In genomic region chr4:677431-678293, GRCh38 we compare ENCODE assay signal across 12 cellular contexts. TPM values are rescaled to one million over a fixed set of nuclear protein-coding genes. Genes with fewer than 3 reads are reported as not detected.
DNase-seq lines count a peak whose midpoint lies in the region; ATAC-seq and TF ChIP-seq lines count a peak whose summit lies in the region.
"Had no signal": no experiment of that assay in that cellular context is flagged by ENCODE, and none has a peak within 500 bp of the region (broad histone marks: within the 10 kb centered on the region; RNA-seq: fewer than 3 reads in every experiment).

No MANE protein-coding gene starts in this region.

- H3K4me3 Mint-ChIP-seq in activated CD4-positive, alpha-beta T cell treated with anti-CD3 and anti-CD28 coated beads, Interleukin-2, amount 10 ng/mL, durations not matched to agents 7 days and 5 days: no peak overlapping the region

- TF ChIP-seq CTCF in body of pancreas (IDR thresholded peaks at IDR 0.05): no peak
- no peak for TF ChIP-seq CTCF in psoas muscle (IDR thresholded peaks at IDR 0.05)
- no peak for TF ChIP-seq CTCF in testis (IDR thresholded peaks at IDR 0.05)

- CTCF ChIA-PET in activated CD4-positive, alpha-beta T cell treated with anti-CD3 and anti-CD28 coated beads, Interleukin-2, amount 10 ng/mL, durations not matched to agents 7 days and 5 days (lab: Charles Lee): no interaction called here

- POLR2A ChIA-PET in activated CD4-positive, alpha-beta T cell treated with anti-CD3 and anti-CD28 coated beads, Interleukin-2, amount 10 ng/mL, durations not matched to agents 7 days and 5 days (lab: Charles Lee): no interaction called here

- no peaks in the 10 kb centered on the region for H3K27me3 Mint-ChIP-seq in activated CD4-positive, alpha-beta T cell treated with anti-CD3 and anti-CD28 coated beads, Interleukin-2, amount 10 ng/mL, durations not matched to agents 7 days and 5 days
- H3K27me3 Mint-ChIP-seq: activated naive CD8-positive, alpha-beta T cell had no signal

- no peak overlapping the region for H3K27ac Mint-ChIP-seq in activated CD4-positive, alpha-beta T cell treated with anti-CD3 and anti-CD28 coated beads, Interleukin-2, amount 10 ng/mL, durations not matched to agents 7 days and 5 days
- H3K27ac Mint-ChIP-seq: activated naive CD8-positive, alpha-beta T cell had no signal

- peaks cover 60% of the 10 kb centered on the region for H3K4me1 ChIP-seq in body of pancreas
- peaks cover 52% of the 10 kb centered on the region for H3K4me1 ChIP-seq in psoas muscle
- peaks cover 31% of the 10 kb centered on the region for H3K4me1 ChIP-seq in testis

- H3K9me3 Mint-ChIP-seq in activated CD4-positive, alpha-beta T cell treated with anti-CD3 and anti-CD28 coated beads, Interleukin-2, amount 10 ng/mL, durations not matched to agents 7 days and 5 days: no peaks in the 10 kb centered on the region

- TF ChIP-seq RAD21 in Ishikawa (IDR thresholded peaks at IDR 0.05; ENCODE audit: low read depth): no peak

- intact Hi-C loops in body of pancreas (cut with DNase I): no loop called here
- intact Hi-C loops in psoas muscle (cut with DNase I): no loop called here
- intact Hi-C loops in testis (cut with DNase I; ENCODE audit: low total_unique reads): no loop called here

- peak in 1 of 3 donors; percentile 5 for TF ChIP-seq POLR2A in body of pancreas (IDR thresholded peaks at IDR 0.05)
- TF ChIP-seq POLR2A in testis (IDR thresholded peaks at IDR 0.05): no peak

- peak; percentile 30 to 47 for DNase-seq in activated CD4-positive, alpha-beta T cell treated with anti-CD3 and anti-CD28 coated beads for 4 hours
- no peak for DNase-seq in activated CD4-positive, alpha-beta T cell treated with anti-CD3 and anti-CD28 coated beads, Interleukin-2, amount 10 ng/mL, durations not matched to agents 7 days and 5 days
- peak in 3 of 4 donors; percentile 35 to 46 (median 38) for DNase-seq in body of pancreas
- peak in 1 of 2 donors; percentile 65 for DNase-seq in psoas muscle
- no peak for DNase-seq in T-helper 9 cell
- no peak for DNase-seq in cerebellum (ENCODE audit: low spot score)
- DNase-seq in testis: no peak
- DNase-seq: BE2C, NCI-H1694 had no signal

- H3K9me3 ChIP-seq in body of pancreas (no peaks in the 10 kb centered on the region), psoas muscle (no peaks in the 10 kb centered on the region), testis (no peaks in the 10 kb centered on the region)
- H3K9me3 ChIP-seq: BE2C had no signal

- no peaks in the 10 kb centered on the region for H3K27me3 ChIP-seq in body of pancreas
- H3K27me3 ChIP-seq in psoas muscle (ENCODE audit: insufficient read depth in 3 of 3, low read length in 2 of 3): peaks cover 0 to 3% (median 0%) of the 10 kb centered on the region in 3 donors
- no peaks in the 10 kb centered on the region for H3K27me3 ChIP-seq in testis
- H3K27me3 ChIP-seq: BE2C had no signal

- 42 to 43% methylated on average over 7 to 26 of the region's 26 CpGs for WGBS in body of pancreas, 2 donors
- WGBS in psoas muscle, 3 donors: 33 to 50% (median 34%) methylated on average over 26 of the region's 26 CpGs
- 66 to 81% methylated on average over 12 to 26 of the region's 26 CpGs for WGBS in testis, 2 donors

- no peak for TF ChIP-seq EP300 in Ishikawa (IDR thresholded peaks at IDR 0.05; ENCODE audit: borderline replicate concordance)

- peaks cover 5% of the 10 kb centered on the region for H3K36me3 Mint-ChIP-seq in activated CD4-positive, alpha-beta T cell treated with anti-CD3 and anti-CD28 coated beads, Interleukin-2, amount 10 ng/mL, durations not matched to agents 7 days and 5 days (ENCODE audit: low read depth)

- H3K4me3 ChIP-seq in body of pancreas (no peak overlapping the region), psoas muscle (no peak overlapping the region), testis (no peak overlapping the region)
- H3K4me3 ChIP-seq: lung had no signal

- H3K4me1 Mint-ChIP-seq in activated CD4-positive, alpha-beta T cell treated with anti-CD3 and anti-CD28 coated beads, Interleukin-2, amount 10 ng/mL, durations not matched to agents 7 days and 5 days: peaks cover 14% of the 10 kb centered on the region

- H3K27ac ChIP-seq in body of pancreas: no peak overlapping the region
- H3K27ac ChIP-seq in psoas muscle: peak overlapping the region; percentile 93
- H3K27ac ChIP-seq in testis: no peak overlapping the region

- no peaks in the 10 kb centered on the region for H3K36me3 ChIP-seq in body of pancreas (replicated peaks in 1 of 2; ENCODE audit: insufficient read depth in 1 of 2, low read depth in 2 of 2)
- peaks cover 0 to 5% of the 10 kb centered on the region in 2 donors for H3K36me3 ChIP-seq in psoas muscle (ENCODE audit: insufficient read depth in 1 of 2, low read depth in 1 of 2)
- H3K36me3 ChIP-seq in testis (ENCODE audit: low read depth, missing control alignments): no peaks in the 10 kb centered on the region

- ATAC-seq in body of pancreas (no peak), psoas muscle (peak in 1 of 4 donors; percentile 41)

TF ChIP-seq in Ishikawa, 13 proteins besides CTCF, POLR2A, EP300 and RAD21 (continues in another document):
- TF ChIP-seq REST (IDR thresholded peaks at IDR 0.05; ENCODE audit: low read depth) (no peak), CEBPB (IDR thresholded peaks at IDR 0.05) (no peak), MAX (IDR thresholded peaks at IDR 0.05) (peak; percentile 68), TCF12 (IDR thresholded peaks at IDR 0.05; ENCODE audit: low read depth) (0 out of 2 replicates have a peak, but pooled peaks have one; percentile 16)

RNA-seq across cellular contexts. Expression of gene MYL5, which starts 3.3 kb away (rescaled TPM):
- 10 to 100 TPM; 17.8 to 19.0 TPM for total RNA-seq in activated CD4-positive, alpha-beta T cell treated with anti-CD3 and anti-CD28 coated beads, Interleukin-2, amount 10 ng/mL, durations not matched to agents 7 days and 5 days
- total RNA-seq in body of pancreas (1 to 10 TPM; 3.0 to 6.0 TPM), psoas muscle (1 to 10 TPM; 3.3 to 7.2 (median 5.9) TPM), cerebellum (5.3 TPM), testis (10 to 100 TPM; 34.2 to 45.0 TPM)
- polyA plus RNA-seq in psoas muscle (10 to 100 TPM in 1 of 3 donors, 1 to 10 TPM in 2; 2.0 to 11.2 (median 5.4) TPM), testis (ENCODE audit: insufficient read depth, low read depth, low replicate concordance) (33.9 TPM)

RNA-seq across cellular contexts. Expression of gene ATP5ME, which starts 3.6 kb away (rescaled TPM):
- total RNA-seq in activated CD4-positive, alpha-beta T cell treated with anti-CD3 and anti-CD28 coated beads, Interleukin-2, amount 10 ng/mL, durations not matched to agents 7 days and 5 days: 100 to 1,000 TPM; 162 to 183 TPM
- total RNA-seq in body of pancreas (10 to 100 TPM; 20.2 to 37.9 TPM), psoas muscle (100 to 1,000 TPM; 358 to 494 (median 466) TPM), cerebellum (67.2 TPM), testis (100 to 1,000 TPM; 123 to 139 TPM)
- polyA plus RNA-seq in psoas muscle (100 to 1,000 TPM; 389 to 712 (median 679) TPM), testis (ENCODE audit: insufficient read depth, low read depth, low replicate concordance) (299 TPM)

RNA-seq across cellular contexts. Expression of gene SLC49A3, which starts 11.3 kb away (rescaled TPM):
- under 1 TPM in 1 of 2 experiments, not detected in 1; 0.35 TPM for total RNA-seq in activated CD4-positive, alpha-beta T cell treated with anti-CD3 and anti-CD28 coated beads, Interleukin-2, amount 10 ng/mL, durations not matched to agents 7 days and 5 days
- total RNA-seq in body of pancreas: 1 to 10 TPM; 8.0 to 8.2 TPM
- total RNA-seq in psoas muscle: 1 to 10 TPM; 1.7 to 3.1 (median 3.0) TPM
- 1 to 10 TPM; 1.6 to 3.7 (median 1.9) TPM for polyA plus RNA-seq in psoas muscle
- total RNA-seq in cerebellum: 0.36 TPM
- 10 to 100 TPM in 1 of 2 donors, 1 to 10 TPM in 1; 7.3 to 10.1 TPM for total RNA-seq in testis
- polyA plus RNA-seq in testis (ENCODE audit: insufficient read depth, low read depth, low replicate concordance): 23.5 TPM

RNA-seq across cellular contexts. Expression of gene PCGF3, which starts 28.0 kb away (rescaled TPM):
- 10 to 100 TPM; 34.9 to 36.8 TPM for total RNA-seq in activated CD4-positive, alpha-beta T cell treated with anti-CD3 and anti-CD28 coated beads, Interleukin-2, amount 10 ng/mL, durations not matched to agents 7 days and 5 days
- total RNA-seq in body of pancreas: 10 to 100 TPM; 16.8 to 31.1 TPM
- 10 to 100 TPM; 13.0 to 18.6 (median 15.3) TPM for total RNA-seq in psoas muscle
- 10 to 100 TPM; 10.9 to 19.2 (median 11.3) TPM for polyA plus RNA-seq in psoas muscle
- 79.5 TPM for total RNA-seq in cerebellum
- 10 to 100 TPM; 84.2 to 84.8 TPM for total RNA-seq in testis
- 37.3 TPM for polyA plus RNA-seq in testis (ENCODE audit: insufficient read depth, low read depth, low replicate concordance)

RNA-seq across cellular contexts. Expression of gene PDE6B, which starts 52.3 kb away (rescaled TPM):
- 10 to 100 TPM; 15.9 to 18.7 TPM for total RNA-seq in activated CD4-positive, alpha-beta T cell treated with anti-CD3 and anti-CD28 coated beads, Interleukin-2, amount 10 ng/mL, durations not matched to agents 7 days and 5 days
- under 1 TPM in 1 of 2 donors, not detected in 1; 0.26 TPM for total RNA-seq in body of pancreas
- total RNA-seq in psoas muscle: under 1 TPM in 3 of 4 donors, not detected in 1; 0.30 to 0.39 (median 0.32) TPM
- under 1 TPM; 0.03 to 0.48 (median 0.09) TPM for polyA plus RNA-seq in psoas muscle
- 4.8 TPM for total RNA-seq in cerebellum
- 10 to 100 TPM in 1 of 2 donors, 1 to 10 TPM in 1; 5.9 to 11.4 TPM for total RNA-seq in testis
- polyA plus RNA-seq in testis (ENCODE audit: insufficient read depth, low read depth, low replicate concordance): 5.9 TPM

Comparison
In these comparisons a context has a peak if more than half of its experiments do, and no peak if none do; other contexts are left out.
1. DNase-seq: peak in activated CD4-positive, alpha-beta T cell treated with anti-CD3 and anti-CD28 coated beads for 4 hours (2 of 2) and body of pancreas (3 of 4); none in activated CD4-positive, alpha-beta T cell treated with anti-CD3 and anti-CD28 coated beads, Interleukin-2, amount 10 ng/mL, durations not matched to agents 7 days and 5 days (single experiment), T-helper 9 cell (single experiment), cerebellum (single experiment) and testis (single experiment).